Comparison of ENCODE assay signal across 18 cellular contexts in the genomic region with DNA sequence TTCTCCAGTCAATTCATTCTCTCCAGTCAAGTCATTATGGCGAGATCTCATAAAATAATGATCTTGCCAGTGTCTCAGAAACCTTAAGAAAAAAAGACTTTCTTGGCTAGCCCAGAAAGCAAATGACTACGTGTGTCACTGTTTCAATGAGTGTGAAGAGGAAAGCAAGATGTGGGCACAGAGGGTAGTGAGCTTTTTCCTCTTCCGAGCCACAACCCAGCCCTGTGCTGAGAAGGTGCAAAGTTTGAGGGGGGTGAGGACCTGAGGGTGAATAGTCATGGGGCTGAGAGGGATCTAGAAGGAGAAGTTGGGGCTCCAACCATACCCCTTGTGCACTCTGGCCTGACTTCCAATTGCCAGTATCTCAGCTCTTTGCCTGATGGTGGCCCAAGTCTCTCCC.
A peak's percentile ranks its signal among the peaks of the same experiment; 100 is the strongest.
DNase-seq lines count a peak whose midpoint lies in the region; ATAC-seq and TF ChIP-seq lines count a peak whose summit lies in the region.
"Had no signal": no experiment of that assay in that cellular context is flagged by ENCODE, and none has a peak within 500 bp of the region (broad histone marks: within the 10 kb centered on the region; RNA-seq: fewer than 3 reads in every experiment).

No MANE protein-coding gene starts in this region.

- no peaks in the 10 kb centered on the region for H3K27me3 ChIP-seq in uterus

- no peaks in the 10 kb centered on the region for H3K36me3 Mint-ChIP-seq in natural killer cell

- peak; percentile 31 for ATAC-seq in stimulated activated naive CD8-positive, alpha-beta T cell treated with anti-CD3 and anti-CD28 coated beads, Interleukin-15, amount 100 ng/mL, for 72 hours
- no peak for ATAC-seq in stimulated activated naive CD8-positive, alpha-beta T cell treated with anti-CD3 and anti-CD28 coated beads, Interleukin-15, Interleukin-2, amounts not matched to agents 100 U/mL and 50 U/mL, for 24 hours
- ATAC-seq in natural killer cell (peak; percentile 81 to 91 (median 90)), GM19455 (IDR thresholded peaks at IDR 0.05; ENCODE audit: unreplicated experiment) (no peak)
- ATAC-seq: A549 had no signal

- H3K4me3 ChIP-seq in coronary artery (no peak overlapping the region), uterus (no peak overlapping the region)
- H3K4me3 ChIP-seq: A549, BLaER1 had no signal

- H3K4me1 Mint-ChIP-seq in stimulated activated naive CD8-positive, alpha-beta T cell treated with anti-CD3 and anti-CD28 coated beads, Interleukin-15, amount 100 ng/mL, for 72 hours, result peaks cover 20% of the 10 kb centered on the region
- peaks cover 48 to 49% of the 10 kb centered on the region in 2 donors for H3K4me1 Mint-ChIP-seq in natural killer cell

- H3K27me3 Mint-ChIP-seq in stimulated activated naive CD8-positive, alpha-beta T cell treated with anti-CD3 and anti-CD28 coated beads, Interleukin-15, amount 100 ng/mL, for 72 hours, result no peaks in the 10 kb centered on the region
- peaks cover 0 to 11% of the 10 kb centered on the region in 2 donors for H3K27me3 Mint-ChIP-seq in natural killer cell (ENCODE audit: low read depth in 2 of 2)

- H3K9me3 ChIP-seq in uterus, result no peaks in the 10 kb centered on the region
- H3K9me3 ChIP-seq: A549, BLaER1 had no signal

- no peak for DNase-seq in stimulated activated naive CD8-positive, alpha-beta T cell treated with anti-CD3 and anti-CD28 coated beads, Interleukin-15, amount 100 ng/mL, for 72 hours
- no peak for DNase-seq in stimulated activated naive CD8-positive, alpha-beta T cell treated with anti-CD3 and anti-CD28 coated beads, Interleukin-15, Interleukin-2, amounts not matched to agents 100 U/mL and 50 U/mL, for 24 hours
- DNase-seq in coronary artery (ENCODE audit: low spot score) (no peak), natural killer cell (peak; percentile 26), uterus (no peak), DMS53 (lab: John Stamatoyannopoulos, UW) (no peak), hypothalamus (lab: John Stamatoyannopoulos, UW) (no peak)
- DNase-seq: DND-41, H9, Karpas-422, NCI-H1436, NCI-H1930, NCI-H345, NCI-H526 had no signal

- no peak overlapping the region for H3K4me3 Mint-ChIP-seq in stimulated activated naive CD8-positive, alpha-beta T cell treated with anti-CD3 and anti-CD28 coated beads, Interleukin-15, amount 100 ng/mL, for 72 hours
- peak overlapping the region; percentile 70 for H3K4me3 Mint-ChIP-seq in natural killer cell
- H3K4me3 Mint-ChIP-seq: H9, IgD-negative memory B cell had no signal

- TF ChIP-seq POLR2A in uterus (IDR thresholded peaks at IDR 0.05), result no peak

- intact Hi-C loops in natural killer cell (cut with micrococcal nuclease) (loop anchor here (10.0 kb wide), 3 partner anchors 89 to 229 kb away; partner anchors contain the start of gene TCEANC), uterus (cut with DNase I; ENCODE audit: low total_unique reads) (no loop called here)

- TF ChIP-seq CTCF in coronary artery (IDR thresholded peaks at IDR 0.05), result no peak
- TF ChIP-seq CTCF in natural killer cell (IDR thresholded peaks at IDR 0.05), result no peak
- TF ChIP-seq CTCF in uterus (IDR thresholded peaks at IDR 0.05), result no peak

- no peaks in the 10 kb centered on the region for H3K4me1 ChIP-seq in uterus

- no peak overlapping the region for H3K27ac Mint-ChIP-seq in stimulated activated naive CD8-positive, alpha-beta T cell treated with anti-CD3 and anti-CD28 coated beads, Interleukin-15, amount 100 ng/mL, for 72 hours
- H3K27ac Mint-ChIP-seq in natural killer cell, result peak overlapping the region; percentile 90 to 91
- H3K27ac Mint-ChIP-seq: H9 had no signal

- H3K27ac ChIP-seq in coronary artery, result peak overlapping the region; percentile 42 to 70
- H3K27ac ChIP-seq in uterus, result peak overlapping the region; percentile 70 to 77
- H3K27ac ChIP-seq: BLaER1 had no signal

- H3K9me3 Mint-ChIP-seq in stimulated activated naive CD8-positive, alpha-beta T cell treated with anti-CD3 and anti-CD28 coated beads, Interleukin-15, amount 100 ng/mL, for 72 hours, result no peaks in the 10 kb centered on the region
- no peaks in the 10 kb centered on the region for H3K9me3 Mint-ChIP-seq in natural killer cell

- H3K36me3 ChIP-seq in uterus, result no peaks in the 10 kb centered on the region
- H3K36me3 ChIP-seq: BLaER1 had no signal

Comparison
In these comparisons a context has a peak if more than half of its experiments do, and no peak if none do; other contexts are left out.
1. ATAC-seq: peak in stimulated activated naive CD8-positive, alpha-beta T cell treated with anti-CD3 and anti-CD28 coated beads, Interleukin-15, amount 100 ng/mL, for 72 hours (single experiment) and natural killer cell (3 of 3); none in stimulated activated naive CD8-positive, alpha-beta T cell treated with anti-CD3 and anti-CD28 coated beads, Interleukin-15, Interleukin-2, amounts not matched to agents 100 U/mL and 50 U/mL, for 24 hours (single experiment) and GM19455 (single experiment).
2. H3K27ac Mint-ChIP-seq: peak in natural killer cell (2 of 2); none in stimulated activated naive CD8-positive, alpha-beta T cell treated with anti-CD3 and anti-CD28 coated beads, Interleukin-15, amount 100 ng/mL, for 72 hours (0 of 2).